ENCODE assay signal across 8 cellular contexts in genomic region chr14:102304611-102305506, GRCh38. TPM values are rescaled to one million over a fixed set of nuclear protein-coding genes. Genes with fewer than 3 reads are reported as not detected.
DNase-seq lines count a peak whose midpoint lies in the region; ATAC-seq and TF ChIP-seq lines count a peak whose summit lies in the region.

A gene with protein sequence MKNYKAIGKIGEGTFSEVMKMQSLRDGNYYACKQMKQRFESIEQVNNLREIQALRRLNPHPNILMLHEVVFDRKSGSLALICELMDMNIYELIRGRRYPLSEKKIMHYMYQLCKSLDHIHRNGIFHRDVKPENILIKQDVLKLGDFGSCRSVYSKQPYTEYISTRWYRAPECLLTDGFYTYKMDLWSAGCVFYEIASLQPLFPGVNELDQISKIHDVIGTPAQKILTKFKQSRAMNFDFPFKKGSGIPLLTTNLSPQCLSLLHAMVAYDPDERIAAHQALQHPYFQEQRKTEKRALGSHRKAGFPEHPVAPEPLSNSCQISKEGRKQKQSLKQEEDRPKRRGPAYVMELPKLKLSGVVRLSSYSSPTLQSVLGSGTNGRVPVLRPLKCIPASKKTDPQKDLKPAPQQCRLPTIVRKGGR (minus strand): TSS chr14:102305164. CDS start chr14:102304968, 196 bp downstream.

- no peaks in the 10 kb centered on the region for H3K36me3 ChIP-seq in heart left ventricle
- H3K36me3 ChIP-seq in trophoblast cell (ENCODE audit: control insufficient read depth in 1 of 2, insufficient read depth in 2 of 2, low read length in 2 of 2), result no peaks in the 10 kb centered on the region
- no peaks in the 10 kb centered on the region for H3K36me3 ChIP-seq in tibial nerve

- TF ChIP-seq EP300 in tibial nerve (IDR thresholded peaks at IDR 0.05), result peak; percentile 67 to 84

- no peaks in the 10 kb centered on the region for H3K27me3 ChIP-seq in heart left ventricle
- H3K27me3 ChIP-seq in trophoblast cell (ENCODE audit: insufficient read depth, low read length), result no peaks in the 10 kb centered on the region
- H3K27me3 ChIP-seq in tibial nerve, result no peaks in the 10 kb centered on the region

- no peak within 1 kb of the TSS for H4K91ac ChIP-seq in trophoblast cell (ENCODE audit: low read depth, low read length)

- H3K4me1 ChIP-seq in heart left ventricle (peaks cover 0 to 15% (median 6%) of the 10 kb centered on the region in 12 donors), trophoblast cell (ENCODE audit: control insufficient read depth in 1 of 2, insufficient read depth in 2 of 2, low read length in 2 of 2) (no peaks in the 10 kb centered on the region), tibial nerve (peaks cover 0 to 14% (median 0%) of the 10 kb centered on the region in 4 donors)

- H2BK5ac ChIP-seq in trophoblast cell (ENCODE audit: low read depth, low read length, poor library complexity), result no peak within 1 kb of the TSS

- H3K18ac ChIP-seq in trophoblast cell (ENCODE audit: low read length), result no peak within 1 kb of the TSS

- H3K14ac ChIP-seq in trophoblast cell (ENCODE audit: low read length), result no peak within 1 kb of the TSS

- ATAC-seq in HG02852 (IDR thresholded peaks at IDR 0.05; ENCODE audit: unreplicated experiment) (peak; percentile 97), heart left ventricle (peak; percentile 98 to 99 (median 99))

- no peak within 1 kb of the TSS for H2AK5ac ChIP-seq in trophoblast cell (ENCODE audit: low read length)

- intact Hi-C loops in heart left ventricle (cut with DNase I), result no loop called here

- TF ChIP-seq CTCF in GM12875 (IDR thresholded peaks at IDR 0.05; ENCODE audit: borderline replicate concordance, insufficient read depth, low read depth, low read length) (no peak), heart left ventricle (IDR thresholded peaks at IDR 0.05) (peak in 1 of 12 donors; percentile 16), tibial nerve (IDR thresholded peaks at IDR 0.05) (peak in 1 of 5 experiments; percentile 32)

- H3K9me3 ChIP-seq in heart left ventricle (no peaks in the 10 kb centered on the region), trophoblast cell (ENCODE audit: insufficient read depth, low read depth, low read length) (no peaks in the 10 kb centered on the region), tibial nerve (no peaks in the 10 kb centered on the region)

- H3K79me1 ChIP-seq in trophoblast cell (ENCODE audit: low read length), result no peaks in the 10 kb centered on the region

- H2BK120ac ChIP-seq in trophoblast cell (ENCODE audit: insufficient read depth, low read length, poor library complexity), result no peak within 1 kb of the TSS

- DNase-seq in NCI-H1436 treated with DMSO at 0.1 percent for 48 hours (lab: John Stamatoyannopoulos, UW) (peak; percentile 80), SW480 (ENCODE audit: low spot score) (peak; percentile 97), heart left ventricle (peak; percentile 96 to 98 (median 97)), trophoblast cell (peak; percentile 99 to 100), tibial nerve (ENCODE audit: low spot score in 2 of 2) (peak; percentile 90 to 91)

- TF ChIP-seq POLR2A in heart left ventricle (IDR thresholded peaks at IDR 0.05) (peak in 1 of 2 donors; percentile 31), tibial nerve (IDR thresholded peaks at IDR 0.05) (no peak)

- H3K79me2 ChIP-seq in trophoblast cell (ENCODE audit: control insufficient read depth, insufficient read depth, low read length, poor library complexity), result no peaks in the 10 kb centered on the region

- no peak within 1 kb of the TSS for H3K23ac ChIP-seq in trophoblast cell (ENCODE audit: low read length)

- H3K27ac ChIP-seq in adipose tissue (ENCODE audit: low read depth, low read length) (no peak within 1 kb of the TSS), heart left ventricle (peak within 1 kb of the TSS; percentile 34 to 88 (median 76)), trophoblast cell (ENCODE audit: low read depth, low read length) (no peak within 1 kb of the TSS), tibial nerve (peak within 1 kb of the TSS in 3 of 4 donors; percentile 58 to 76 (median 69))

- peak within 1 kb of the TSS; percentile 4 for H3K9ac ChIP-seq in trophoblast cell (ENCODE audit: low read length)

- H2AFZ ChIP-seq in trophoblast cell (ENCODE audit: insufficient read depth, low read length, poor library complexity), result peak within 1 kb of the TSS; percentile 74

- H3K4ac ChIP-seq in trophoblast cell (ENCODE audit: low read depth, low read length), result no peak within 1 kb of the TSS

- no peak within 1 kb of the TSS for H4K8ac ChIP-seq in trophoblast cell (ENCODE audit: low read depth, low read length)

- H3K4me2 ChIP-seq in trophoblast cell (ENCODE audit: low read length), result peak within 1 kb of the TSS; percentile 93

- H3K4me3 ChIP-seq in GM12875 (ENCODE audit: low read depth, low read length), result peak within 1 kb of the TSS; percentile 82
- H3K4me3 ChIP-seq in heart left ventricle, result peak within 1 kb of the TSS; percentile 66 to 79 (median 73)
- peak within 1 kb of the TSS; percentile 84 for H3K4me3 ChIP-seq in trophoblast cell (ENCODE audit: low read depth, low read length)
- peak within 1 kb of the TSS; percentile 48 to 70 (median 62) for H3K4me3 ChIP-seq in tibial nerve

- WGBS in adipose tissue, 3 donors, result 0 to 1% (median 0%) methylated on average over 51 to 53 of the region's 53 CpGs
- 1 to 3% (median 2%) methylated on average over 43 to 53 of the region's 53 CpGs for WGBS in heart left ventricle, 4 donors
- WGBS in trophoblast cell (ENCODE audit: extremely low coverage, insufficient coverage, insufficient read length), result no CpG with 5 or more reads among the region's 53 CpGs
- 1 to 2% methylated on average over 49 to 50 of the region's 53 CpGs for WGBS in tibial nerve, 2 donors

- H2BK12ac ChIP-seq in trophoblast cell (ENCODE audit: low read length), result no peak within 1 kb of the TSS

- no peak within 1 kb of the TSS for H4K12ac ChIP-seq in trophoblast cell (ENCODE audit: low read depth, low read length)

RNA-seq across cellular contexts. Expression of the gene that starts here (rescaled TPM):
- polyA plus RNA-seq in adipose tissue (10 to 100 TPM in 2 of 3 donors, 1 to 10 TPM in 1; 8.7 to 19.7 (median 18.7) TPM), heart left ventricle (10 to 100 TPM in 1 of 2 donors, 1 to 10 TPM in 1; 10.0 to 18.1 TPM)
- total RNA-seq in heart left ventricle (10 to 100 TPM in 6 of 9 donors, 1 to 10 TPM in 3; 8.7 to 14.4 (median 12.7) TPM), tibial nerve (10 to 100 TPM; 27.6 to 29.3 (median 28.8) TPM)
- 2.2 and 2.3 TPM in 2 replicates for polyA plus RNA-seq in trophoblast cell (2013)

Comparison
In these comparisons a context has a peak if more than half of its experiments do, and no peak if none do; other contexts are left out.
1. H3K27ac ChIP-seq: peak in heart left ventricle (12 of 12) and tibial nerve (3 of 4); none in adipose tissue (single experiment) and trophoblast cell (single experiment).
2. Peak in every context shown above with its lines, with median percentiles within 50 percentile points of each other: H3K4me3 ChIP-seq and DNase-seq.